ENCODE assay signal across 21 cellular contexts in genomic region chr2:60097298-60097697, GRCh38.
"Had no signal": no experiment of that assay in that cellular context is flagged by ENCODE, and none has a peak within 500 bp of the region (broad histone marks: within the 10 kb centered on the region; RNA-seq: fewer than 3 reads in every experiment).

No MANE protein-coding gene starts in this region.

- H3K27me3 Mint-ChIP-seq: memory B cell; stimulated activated memory B cell treated with anti-CD40 and anti-IgM and Interleukin-4, amounts not matched to agents 10 μg/mL and 1 μg/mL and 100 μg/mL, for 72 hours had no signal

- H3K4me1 ChIP-seq: lower lobe of right lung, spleen, testis had no signal

- ATAC-seq: heart right ventricle; left lung; sciatic nerve; stimulated activated memory B cell treated with anti-CD40 and anti-IgM and Interleukin-4, amounts not matched to agents 10 μg/mL and 1 μg/mL and 100 μg/mL, for 72 hours had no signal

- H3K4me3 Mint-ChIP-seq: memory B cell; naive B cell; nephron; stimulated activated memory B cell treated with anti-CD40 and anti-IgM and Interleukin-4, amounts not matched to agents 10 μg/mL and 1 μg/mL and 100 μg/mL, for 72 hours; stimulated activated naive CD8-positive, alpha-beta T cell treated with anti-CD3 and anti-CD28 coated beads, Interleukin-15, Interleukin-2, amounts not matched to agents 100 ng/mL and 50 ng/mL, for 24 hours had no signal

- DNase-seq: colonic mucosa; dermis blood vessel endothelial cell; erythroblast; foreskin melanocyte; heart right ventricle; hypothalamus; lower lobe of right lung; midbrain; naive B cell; spleen; stimulated activated CD4-positive, alpha-beta T cell treated with anti-CD3 and anti-CD28 coated beads, Interleukin-15, amount 100 ng/mL, for 24 hours; stimulated activated CD4-positive, alpha-beta T cell treated with anti-CD3 and anti-CD28 coated beads, Interleukin-1b, Interleukin-23, amount 100 ng/mL, for 48 hours; stimulated activated CD4-positive, alpha-beta T cell treated with anti-CD3 and anti-CD28 coated beads, Interleukin-4, amount 100 ng/mL, for 24 hours; testis; transverse colon had no signal

- H3K4me1 Mint-ChIP-seq: memory B cell had no signal

- H3K36me3 ChIP-seq: colonic mucosa, heart right ventricle, left lung, lower lobe of right lung, spleen, transverse colon had no signal

- H3K27ac Mint-ChIP-seq: memory B cell; nephron; stimulated activated memory B cell treated with anti-CD40 and anti-IgM and Interleukin-4, amounts not matched to agents 10 μg/mL and 1 μg/mL and 100 μg/mL, for 72 hours; stimulated activated naive CD8-positive, alpha-beta T cell treated with anti-CD3 and anti-CD28 coated beads, Interleukin-15, Interleukin-2, amounts not matched to agents 100 ng/mL and 50 ng/mL, for 24 hours had no signal

- H3K27ac ChIP-seq: colonic mucosa, heart right ventricle, left lung, lower lobe of right lung, spleen, testis, transverse colon had no signal

- H3K9me3 Mint-ChIP-seq: memory B cell; naive B cell; nephron; stimulated activated memory B cell treated with anti-CD40 and anti-IgM and Interleukin-4, amounts not matched to agents 10 μg/mL and 1 μg/mL and 100 μg/mL, for 72 hours; stimulated activated naive CD8-positive, alpha-beta T cell treated with anti-CD3 and anti-CD28 coated beads, Interleukin-15, Interleukin-2, amounts not matched to agents 100 ng/mL and 50 ng/mL, for 24 hours had no signal

- H3K9me3 ChIP-seq: colonic mucosa, heart right ventricle, left lung, lower lobe of right lung, spleen, testis, transverse colon had no signal

- H3K27me3 ChIP-seq: colonic mucosa, heart right ventricle, left lung, spleen, testis, transverse colon had no signal

- H3K36me3 Mint-ChIP-seq: memory B cell; stimulated activated memory B cell treated with anti-CD40 and anti-IgM and Interleukin-4, amounts not matched to agents 10 μg/mL and 1 μg/mL and 100 μg/mL, for 72 hours had no signal

- H3K4me3 ChIP-seq: colonic mucosa, heart right ventricle, left lung, lower lobe of right lung, spleen, testis, transverse colon had no signal
